In the genomic region with DNA sequence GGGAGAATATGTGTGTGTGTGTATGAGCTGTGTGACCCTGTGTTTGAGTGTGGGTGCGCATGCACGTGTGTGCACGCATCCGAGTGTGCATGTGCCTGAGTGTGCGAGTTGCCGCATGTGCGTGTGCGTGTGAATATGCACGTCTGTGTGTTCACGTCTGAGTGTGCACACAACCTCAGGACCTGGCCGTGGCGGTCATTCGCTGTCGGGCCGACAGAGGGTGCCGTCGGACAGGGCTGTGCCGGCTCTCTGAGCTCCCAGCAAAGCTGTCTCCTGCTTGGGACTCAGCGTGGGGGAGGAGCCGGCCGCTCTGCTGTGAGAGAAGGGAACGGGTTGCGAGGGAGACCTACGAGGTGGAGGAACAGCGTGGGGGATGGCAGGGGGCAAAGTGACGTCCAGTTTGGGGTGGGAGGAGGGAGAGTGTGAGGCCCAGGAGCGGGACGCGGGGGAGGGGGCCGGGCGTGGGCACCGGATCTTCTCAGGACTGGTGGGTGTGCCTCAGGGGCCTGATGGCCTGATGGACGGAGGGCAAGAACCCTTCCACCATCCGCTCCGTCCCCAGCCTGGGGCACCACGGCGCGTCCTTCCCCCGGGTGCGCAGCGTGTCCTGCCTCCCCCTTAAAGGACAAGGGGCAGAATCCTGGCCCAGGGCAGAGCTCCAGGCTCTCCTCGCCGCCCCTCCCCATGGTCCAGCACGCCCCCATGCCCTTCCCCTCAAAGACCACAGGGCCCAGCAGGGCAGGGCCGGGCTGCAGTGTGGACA, we compare ENCODE assay signal across 8 cellular contexts. TPM values are rescaled to one million over a fixed set of nuclear protein-coding genes. Genes with fewer than 3 reads are reported as not detected.
DNase-seq lines count a peak whose midpoint lies in the region; ATAC-seq and TF ChIP-seq lines count a peak whose summit lies in the region.

No MANE protein-coding gene starts in this region.

- peaks cover 39% of the 10 kb centered on the region for H3K27me3 Mint-ChIP-seq in activated CD8-positive, alpha-beta T cell treated with anti-CD3 and anti-CD28 coated beads for 36 hours

- peaks cover 19% of the 10 kb centered on the region for H3K4me1 Mint-ChIP-seq in activated CD8-positive, alpha-beta T cell treated with anti-CD3 and anti-CD28 coated beads for 36 hours (ENCODE audit: low read depth)

- WGBS in lung, 2 donors = 2 to 4% methylated on average over 36 to 45 of the region's 45 CpGs

- TF ChIP-seq CTCF in 22Rv1 (IDR thresholded peaks at IDR 0.05) = peak; percentile 85
- TF ChIP-seq CTCF in GM13977 (IDR thresholded peaks at IDR 0.05; ENCODE audit: extremely low read depth, insufficient read depth, missing control alignments) = peak; percentile 98
- TF ChIP-seq CTCF in activated CD8-positive, alpha-beta T cell treated with anti-CD3 and anti-CD28 coated beads for 36 hours (IDR thresholded peaks at IDR 0.05) = peak; percentile 66
- TF ChIP-seq CTCF in lung (IDR thresholded peaks at IDR 0.05; ENCODE audit: control extremely low read depth, extremely low read depth) = peak; percentile 78

- peak; percentile 67 for ATAC-seq in HG03565 (IDR thresholded peaks at IDR 0.05; ENCODE audit: unreplicated experiment)
- ATAC-seq in activated CD8-positive, alpha-beta T cell treated with anti-CD3 and anti-CD28 coated beads for 36 hours = peak; percentile 99
- ATAC-seq in lung (ENCODE audit: insufficient read depth, low FRiP score) = peak; percentile 81

- CTCF ChIA-PET in activated CD8-positive, alpha-beta T cell treated with anti-CD3 and anti-CD28 coated beads for 36 hours (lab: Charles Lee) = interaction anchor here (0.6 to 1.5 kb wide), 23 partner anchors 8 to 242 kb away, joined by 3 to 17 read pairs (median 3); no protein-coding TSS in a partner anchor

- no peaks in the 10 kb centered on the region for H3K9me3 ChIP-seq in lung (ENCODE audit: control insufficient read depth in 2 of 2, insufficient read depth in 1 of 2, low read length in 1 of 2)

- H3K27ac ChIP-seq in 22Rv1 (no peak overlapping the region), lung (ENCODE audit: low read depth in 1 of 2, low read length in 1 of 2) (no peak overlapping the region)

- H3K4me3 Mint-ChIP-seq in activated CD8-positive, alpha-beta T cell treated with anti-CD3 and anti-CD28 coated beads for 36 hours = no peak overlapping the region

- DNase-seq in GM13977 (ENCODE audit: low spot score) = peak; percentile 96
- peak; percentile 6 for DNase-seq in NCI-H82 treated with DMSO at 0.1 percent for 48 hours (lab: John Stamatoyannopoulos, UW; ENCODE audit: unreplicated experiment)
- peak; percentile 92 for DNase-seq in activated CD8-positive, alpha-beta T cell treated with anti-CD3 and anti-CD28 coated beads for 36 hours
- peak; percentile 79 for DNase-seq in effector CD4-positive, alpha-beta T cell
- peak; percentile 83 for DNase-seq in lung (ENCODE audit: low spot score)
- peak; percentile 76 to 82 (median 78) for DNase-seq in stimulated activated CD4-positive, alpha-beta T cell treated with anti-CD3 and anti-CD28 coated beads, TNF-alpha, amount 100 ng/mL, for 48 hours (ENCODE audit: low read depth in 3 of 3)

- no peaks in the 10 kb centered on the region for H3K9me3 Mint-ChIP-seq in activated CD8-positive, alpha-beta T cell treated with anti-CD3 and anti-CD28 coated beads for 36 hours

- in situ Hi-C loops in GM13977 (cut with MboI; ENCODE audit: low pct_unique_long_range_greater_than_20kb, low sequenced_read_pairs, unreplicated experiment) = no loop called here

- no peaks in the 10 kb centered on the region for H3K4me1 ChIP-seq in lung (ENCODE audit: control insufficient read depth in 2 of 2, insufficient read depth in 2 of 2, low read length in 2 of 2)

- POLR2A ChIA-PET in activated CD8-positive, alpha-beta T cell treated with anti-CD3 and anti-CD28 coated beads for 36 hours (lab: Charles Lee) = interaction anchor here (1.0 to 1.8 kb wide), 3 partner anchors 12 to 178 kb away, joined by 3 to 11 read pairs (median 4); no protein-coding TSS in a partner anchor

- H3K27ac Mint-ChIP-seq in activated CD8-positive, alpha-beta T cell treated with anti-CD3 and anti-CD28 coated beads for 36 hours = no peak overlapping the region

- no peak overlapping the region for H3K4me3 ChIP-seq in lung

- no peaks in the 10 kb centered on the region for H3K36me3 ChIP-seq in lung (ENCODE audit: control insufficient read depth in 2 of 2, insufficient read depth in 2 of 2, low read length in 2 of 2)

- H3K36me3 Mint-ChIP-seq in activated CD8-positive, alpha-beta T cell treated with anti-CD3 and anti-CD28 coated beads for 36 hours (ENCODE audit: low read depth) = no peaks in the 10 kb centered on the region

- intact Hi-C loops in activated CD8-positive, alpha-beta T cell treated with anti-CD3 and anti-CD28 coated beads for 36 hours (cut with micrococcal nuclease) = loop anchor here (2.0 kb wide), 1 partner anchor 36 kb away; no protein-coding TSS in a partner anchor

- H3K27me3 ChIP-seq in lung (ENCODE audit: control insufficient read depth, insufficient read depth) = no peaks in the 10 kb centered on the region

RNA-seq across cellular contexts. Expression of gene SLC17A9, which starts 19.9 kb away (rescaled TPM):
- 10 to 100 TPM; 78.5 to 78.7 TPM for total RNA-seq in activated CD8-positive, alpha-beta T cell treated with anti-CD3 and anti-CD28 coated beads for 36 hours
- 10 to 100 TPM in 1 of 2 donors, 1 to 10 TPM in 1; 2.4 to 17.3 TPM for total RNA-seq in lung
- 1 to 10 TPM; 9.2 to 9.9 TPM for polyA plus RNA-seq in lung

RNA-seq across cellular contexts. Expression of gene BHLHE23, which starts 34.3 kb away (rescaled TPM):
- not detected for total RNA-seq in activated CD8-positive, alpha-beta T cell treated with anti-CD3 and anti-CD28 coated beads for 36 hours
- not detected for total RNA-seq in lung
- not detected for polyA plus RNA-seq in lung

RNA-seq across cellular contexts. Expression of gene GID8, which starts 34.5 kb away (rescaled TPM):
- 10 to 100 TPM; 39.2 to 42.2 TPM for total RNA-seq in activated CD8-positive, alpha-beta T cell treated with anti-CD3 and anti-CD28 coated beads for 36 hours
- total RNA-seq in lung = 10 to 100 TPM; 31.2 to 35.4 TPM
- polyA plus RNA-seq in lung = 10 to 100 TPM; 11.0 to 16.2 TPM

RNA-seq across cellular contexts. Expression of gene DIDO1, which starts 46.1 kb away (rescaled TPM):
- 10 to 100 TPM; 45.9 to 47.4 TPM for total RNA-seq in activated CD8-positive, alpha-beta T cell treated with anti-CD3 and anti-CD28 coated beads for 36 hours
- 10 to 100 TPM; 50.4 to 71.2 TPM for total RNA-seq in lung
- 10 to 100 TPM; 19.6 to 21.2 TPM for polyA plus RNA-seq in lung

Comparison
In these comparisons a context has a peak if more than half of its experiments do, and no peak if none do; other contexts are left out.
1. DNase-seq: peak in every context shown above with its lines; median percentile 96 in GM13977; 92 in activated CD8-positive, alpha-beta T cell treated with anti-CD3 and anti-CD28 coated beads for 36 hours; 83 in lung; 79 in effector CD4-positive, alpha-beta T cell; 78 in stimulated activated CD4-positive, alpha-beta T cell treated with anti-CD3 and anti-CD28 coated beads, TNF-alpha, amount 100 ng/mL, for 48 hours; 6 in NCI-H82 treated with DMSO at 0.1 percent for 48 hours.
2. RNA of gene SLC17A9, which starts 19.9 kb away (total RNA-seq): 78.5 to 78.7 TPM in activated CD8-positive, alpha-beta T cell treated with anti-CD3 and anti-CD28 coated beads for 36 hours; 2.4 to 17.3 TPM in lung; every median in the first group is over 4 times any median in the second.
3. Peak in every context shown above with its lines, with median percentiles within 50 percentile points of each other: CTCF ChIP-seq and ATAC-seq.